Comparison of ENCODE assay signal across 1 cellular context in the genomic region with DNA sequence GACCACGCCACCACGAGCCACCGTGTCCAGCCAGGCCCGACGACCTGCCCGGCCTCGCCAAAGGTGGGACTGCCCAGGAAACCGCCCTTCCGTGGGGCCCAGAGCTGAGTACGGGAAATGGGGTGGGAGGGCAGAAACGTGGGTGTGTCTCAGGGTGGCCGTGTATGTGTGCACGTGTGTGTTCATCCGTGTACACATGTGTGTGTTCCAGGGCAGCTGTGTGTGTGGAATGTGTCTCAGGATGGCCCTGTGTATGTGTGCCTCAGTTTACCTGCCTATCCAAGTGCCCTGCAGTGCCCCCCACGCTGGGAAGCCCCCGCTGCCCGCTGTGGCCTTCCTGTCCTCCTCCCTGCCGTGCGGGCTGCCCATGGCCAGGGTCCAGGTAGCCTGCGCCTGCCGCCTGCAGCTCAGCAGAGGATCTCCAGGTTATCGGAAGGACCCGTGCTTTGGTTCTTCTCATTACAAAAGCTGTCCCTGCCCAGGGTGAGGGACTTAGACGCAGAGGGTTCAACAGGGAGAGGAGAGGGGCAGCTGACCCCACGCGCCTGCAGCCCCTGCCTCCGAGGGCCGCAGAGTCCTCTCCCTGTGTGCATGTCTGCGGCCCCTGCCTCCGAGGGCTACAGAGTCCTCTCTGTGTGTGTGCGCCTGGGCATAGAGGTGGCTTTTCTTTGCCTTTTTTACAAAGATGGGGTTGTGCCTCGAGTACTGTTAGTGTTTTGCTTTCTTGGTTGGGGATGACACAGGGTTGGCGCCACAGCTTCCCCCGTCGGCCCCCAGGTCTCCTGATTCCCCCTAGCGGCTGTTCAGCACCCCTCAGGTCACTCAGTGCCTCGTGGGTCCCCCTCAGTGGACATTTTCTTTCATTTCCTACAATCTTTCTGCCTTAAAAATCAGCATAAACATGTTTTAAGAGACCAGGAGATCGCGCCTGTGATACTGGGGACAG.
A peak's percentile ranks its signal among the peaks of the same experiment; 100 is the strongest.
TF ChIP-seq lines count a peak whose summit lies in the region.

No MANE protein-coding gene starts in this region.

TF ChIP-seq in HepG2, 621 proteins besides CTCF, POLR2A, EP300 and RAD21:
- peak; percentile 40; the same call in 1 of the 2 replicates for TF ChIP-seq STAG1 (CRISPR knock-in tag; IDR thresholded peaks at IDR 0.05)
- no peak for TF ChIP-seq ATF3 (CRISPR knock-in tag; IDR thresholded peaks at IDR 0.05)
- TF ChIP-seq, protein P1, sequence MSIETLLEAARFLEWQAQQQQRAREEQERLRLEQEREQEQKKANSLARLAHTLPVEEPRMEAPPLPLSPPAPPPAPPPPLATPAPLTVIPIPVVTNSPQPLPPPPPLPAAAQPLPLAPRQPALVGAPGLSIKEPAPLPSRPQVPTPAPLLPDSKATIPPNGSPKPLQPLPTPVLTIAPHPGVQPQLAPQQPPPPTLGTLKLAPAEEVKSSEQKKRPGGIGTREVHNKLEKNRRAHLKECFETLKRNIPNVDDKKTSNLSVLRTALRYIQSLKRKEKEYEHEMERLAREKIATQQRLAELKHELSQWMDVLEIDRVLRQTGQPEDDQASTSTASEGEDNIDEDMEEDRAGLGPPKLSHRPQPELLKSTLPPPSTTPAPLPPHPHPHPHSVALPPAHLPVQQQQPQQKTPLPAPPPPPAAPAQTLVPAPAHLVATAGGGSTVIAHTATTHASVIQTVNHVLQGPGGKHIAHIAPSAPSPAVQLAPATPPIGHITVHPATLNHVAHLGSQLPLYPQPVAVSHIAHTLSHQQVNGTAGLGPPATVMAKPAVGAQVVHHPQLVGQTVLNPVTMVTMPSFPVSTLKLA (IDR thresholded peaks at IDR 0.05): peak; percentile 87
TF ChIP-seq in HepG2: peak in this region for 2.
